In genomic region chr6:31897612-31898199, GRCh38 we compare ENCODE assay signal across 8 cellular contexts. TPM values are rescaled to one million over a fixed set of nuclear protein-coding genes. Genes with fewer than 3 reads are reported as not detected.
DNase-seq lines count a peak whose midpoint lies in the region; ATAC-seq, FAIRE-seq and TF ChIP-seq lines count a peak whose summit lies in the region.

EHMT2 (minus strand) TSS chr6:31897698; CDS start chr6:31897677, 21 bp downstream.

- peaks cover 20% of the 10 kb centered on the region for H3K4me1 ChIP-seq in astrocyte (ENCODE audit: insufficient read depth, low read length)
- H3K4me1 ChIP-seq in aorta (ENCODE audit: control insufficient read depth in 1 of 2, insufficient read depth in 2 of 2, low read length in 2 of 2), result no peaks in the 10 kb centered on the region

- H3K27me3 Mint-ChIP-seq in astrocyte (ENCODE audit: low read depth, unreplicated experiment), result no peaks in the 10 kb centered on the region

- no peak for TF ChIP-seq CTCF in astrocyte (IDR thresholded peaks at IDR 0.05; ENCODE audit: insufficient read depth, low read depth, low read length)

- peak; percentile 91 for DNase-seq in G401 (ENCODE audit: low spot score)
- DNase-seq in NCI-H2029 (lab: John Stamatoyannopoulos, UW), result peak; percentile 76
- peak; percentile 74 for DNase-seq in T-helper 22 cell (ENCODE audit: low read depth)
- peak; percentile 48 for DNase-seq in astrocyte (ENCODE audit: low read depth)
- peak; percentile 92 for DNase-seq in hepatic stellate cell (ENCODE audit: low spot score)
- peak; percentile 89 for DNase-seq in retina
- peak; percentile 88 to 95 for DNase-seq in aorta

- peak within 1 kb of the TSS; percentile 79 for H3K4me3 ChIP-seq in astrocyte (ENCODE audit: insufficient read depth, low read depth, low read length)
- H3K4me3 ChIP-seq in aorta (ENCODE audit: low read length in 2 of 2), result peak within 1 kb of the TSS; percentile 70 to 75

- H3K9me3 Mint-ChIP-seq in astrocyte (ENCODE audit: unreplicated experiment), result no peaks in the 10 kb centered on the region

- H3K4me3 Mint-ChIP-seq in astrocyte (ENCODE audit: unreplicated experiment), result peak within 1 kb of the TSS; percentile 98

- ATAC-seq in HG02623 (IDR thresholded peaks at IDR 0.05; ENCODE audit: unreplicated experiment), result peak; percentile 48
- peak; percentile 82 for ATAC-seq in aorta (ENCODE audit: low FRiP score)

- H3K9ac ChIP-seq in astrocyte (ENCODE audit: low read length), result peak within 1 kb of the TSS; percentile 83

- H2AFZ ChIP-seq in astrocyte (ENCODE audit: low read depth, low read length), result peak within 1 kb of the TSS; percentile 73

- intact Hi-C loops in aorta (cut with DNase I), result loop anchor here in 1 of 2 donors (5.0 kb wide), 1 partner anchor 215 kb away; the partner anchor contains the start of gene LY6G5C

- in situ Hi-C loops in G401 (cut with HindIII; ENCODE audit: low sequenced_read_pairs), result no loop called here

- peak within 1 kb of the TSS; percentile 58 for H3K27ac Mint-ChIP-seq in astrocyte (ENCODE audit: unreplicated experiment)

- 0 to 1% methylated on average over 22 to 42 of the region's 42 CpGs for WGBS in aorta, 2 donors

- H3K9me3 ChIP-seq in astrocyte (ENCODE audit: insufficient read depth, low read depth, low read length) (no peaks in the 10 kb centered on the region), aorta (ENCODE audit: control insufficient read depth, low read length) (no peaks in the 10 kb centered on the region)

- no peak for FAIRE-seq in astrocyte (lab: Jason Lieb, UNC)

- H3K36me3 ChIP-seq in astrocyte (ENCODE audit: insufficient read depth, low read length) (peaks cover 8% of the 10 kb centered on the region), aorta (ENCODE audit: control insufficient read depth in 1 of 2, insufficient read depth in 2 of 2, low read length in 1 of 2) (peaks cover 0 to 1% of the 10 kb centered on the region in 2 donors)

- H3K27me3 ChIP-seq in astrocyte (ENCODE audit: insufficient read depth, low read length) (no peaks in the 10 kb centered on the region), aorta (ENCODE audit: control insufficient read depth in 1 of 2, insufficient read depth in 2 of 2, low read length in 1 of 2) (no peaks in the 10 kb centered on the region)

- H3K79me2 ChIP-seq in astrocyte (ENCODE audit: insufficient read depth, low read length), result peaks cover 14% of the 10 kb centered on the region

- peaks cover 11% of the 10 kb centered on the region for H3K4me1 Mint-ChIP-seq in astrocyte (ENCODE audit: low read depth, unreplicated experiment)

- H3K4me2 ChIP-seq in astrocyte (ENCODE audit: low read length), result peak within 1 kb of the TSS; percentile 98

- peaks cover 4% of the 10 kb centered on the region for H4K20me1 ChIP-seq in astrocyte (ENCODE audit: insufficient read depth, low read length)

- H3K27ac ChIP-seq in astrocyte (ENCODE audit: low read depth, low read length) (peak within 1 kb of the TSS; percentile 58), aorta (ENCODE audit: low read depth in 1 of 2, low read length in 2 of 2) (peak within 1 kb of the TSS in 1 of 2 donors; percentile 59)

- H3K36me3 Mint-ChIP-seq in astrocyte (ENCODE audit: low read depth, unreplicated experiment), result peaks cover 2% of the 10 kb centered on the region

RNA-seq across cellular contexts. Expression of gene EHMT2, which starts in this region (rescaled TPM):
- total RNA-seq in G401 (2014; rRNA removed; shearing (Covaris generic)), result 57.7 and 95.3 TPM in 2 replicates
- total RNA-seq in astrocyte (32.6 and 35.8 TPM in 2 replicates), aorta (10 to 100 TPM; 23.6 to 40.4 TPM)
- polyA plus RNA-seq in aorta, result 10 to 100 TPM; 16.7 to 56.8 TPM
